2 cellular contexts compared by ENCODE assay signal in genomic region chr15:69302929-69303328, GRCh38.
TF ChIP-seq lines count a peak whose summit lies in the region.

No MANE protein-coding gene starts in this region.

TF ChIP-seq in IMR-90, 13 proteins besides CTCF, POLR2A, EP300 and RAD21:
- TF ChIP-seq MAZ (IDR thresholded peaks at IDR 0.05; ENCODE audit: borderline replicate concordance, low read depth, low read length) (no peak), CEBPB (IDR thresholded peaks at IDR 0.05; ENCODE audit: low read depth, low read length) (no peak), FOS (IDR thresholded peaks at IDR 0.05; ENCODE audit: low read depth, low read length) (no peak), MXI1 (IDR thresholded peaks at IDR 0.05; ENCODE audit: borderline replicate concordance, low read depth, low read length) (no peak), RFX5 (IDR thresholded peaks at IDR 0.05; ENCODE audit: low read depth, low read length) (no peak), SMC3 (IDR thresholded peaks at IDR 0.05; ENCODE audit: low read depth, low read length) (no peak), RCOR1 (IDR thresholded peaks at IDR 0.05; ENCODE audit: insufficient replicate concordance, low read length) (no peak), BHLHE40 (IDR thresholded peaks at IDR 0.05; ENCODE audit: low read depth, low read length) (no peak), CHD1 (IDR thresholded peaks at IDR 0.05; ENCODE audit: low read depth, low read length) (no peak), NFE2L2 (IDR thresholded peaks at IDR 0.05; ENCODE audit: low read depth, low read length) (no peak), MAFK (IDR thresholded peaks at IDR 0.05; ENCODE audit: low read depth, low read length) (no peak)
- TF ChIP-seq, protein P1, sequence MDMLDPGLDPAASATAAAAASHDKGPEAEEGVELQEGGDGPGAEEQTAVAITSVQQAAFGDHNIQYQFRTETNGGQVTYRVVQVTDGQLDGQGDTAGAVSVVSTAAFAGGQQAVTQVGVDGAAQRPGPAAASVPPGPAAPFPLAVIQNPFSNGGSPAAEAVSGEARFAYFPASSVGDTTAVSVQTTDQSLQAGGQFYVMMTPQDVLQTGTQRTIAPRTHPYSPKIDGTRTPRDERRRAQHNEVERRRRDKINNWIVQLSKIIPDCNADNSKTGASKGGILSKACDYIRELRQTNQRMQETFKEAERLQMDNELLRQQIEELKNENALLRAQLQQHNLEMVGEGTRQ (IDR thresholded peaks at IDR 0.05; ENCODE audit: low read depth, low read length) = no peak
- TF ChIP-seq, protein P2, sequence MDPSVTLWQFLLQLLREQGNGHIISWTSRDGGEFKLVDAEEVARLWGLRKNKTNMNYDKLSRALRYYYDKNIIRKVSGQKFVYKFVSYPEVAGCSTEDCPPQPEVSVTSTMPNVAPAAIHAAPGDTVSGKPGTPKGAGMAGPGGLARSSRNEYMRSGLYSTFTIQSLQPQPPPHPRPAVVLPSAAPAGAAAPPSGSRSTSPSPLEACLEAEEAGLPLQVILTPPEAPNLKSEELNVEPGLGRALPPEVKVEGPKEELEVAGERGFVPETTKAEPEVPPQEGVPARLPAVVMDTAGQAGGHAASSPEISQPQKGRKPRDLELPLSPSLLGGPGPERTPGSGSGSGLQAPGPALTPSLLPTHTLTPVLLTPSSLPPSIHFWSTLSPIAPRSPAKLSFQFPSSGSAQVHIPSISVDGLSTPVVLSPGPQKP (IDR thresholded peaks at IDR 0.05; ENCODE audit: borderline replicate concordance, low read depth, low read length) = no peak

TF ChIP-seq in H1, 55 proteins besides CTCF, POLR2A, EP300 and RAD21:
- TF ChIP-seq RNF2 (IDR thresholded peaks at IDR 0.05; ENCODE audit: borderline replicate concordance, low read depth, low read length, missing control alignments, poor library complexity, severe bottlenecking) (no peak), JUND (IDR thresholded peaks at IDR 0.05; ENCODE audit: low read length) (no peak), SIRT6 (IDR thresholded peaks at IDR 0.05; ENCODE audit: low read length) (no peak), SP4 (IDR thresholded peaks at IDR 0.05; ENCODE audit: low read length) (no peak), TCF12 (IDR thresholded peaks at IDR 0.05; ENCODE audit: low read depth, low read length) (no peak), RXRA (IDR thresholded peaks at IDR 0.05; ENCODE audit: insufficient read depth, low read depth, low read length) (no peak), FOSL1 (IDR thresholded peaks at IDR 0.05; ENCODE audit: insufficient read depth, low read depth, low read length) (no peak), RBBP5 (IDR thresholded peaks at IDR 0.05; ENCODE audit: borderline replicate concordance, low read depth, low read length) (no peak), HDAC2 (IDR thresholded peaks at IDR 0.05; ENCODE audit: borderline replicate concordance in 1 of 2, low read depth in 2 of 2, low read length in 2 of 2) (no peak), MAFK (IDR thresholded peaks at IDR 0.05; ENCODE audit: low read depth, low read length) (no peak), POLR2AphosphoS5 (IDR thresholded peaks at IDR 0.05; ENCODE audit: low read depth, low read length) (no peak)
- TF ChIP-seq, protein P3, sequence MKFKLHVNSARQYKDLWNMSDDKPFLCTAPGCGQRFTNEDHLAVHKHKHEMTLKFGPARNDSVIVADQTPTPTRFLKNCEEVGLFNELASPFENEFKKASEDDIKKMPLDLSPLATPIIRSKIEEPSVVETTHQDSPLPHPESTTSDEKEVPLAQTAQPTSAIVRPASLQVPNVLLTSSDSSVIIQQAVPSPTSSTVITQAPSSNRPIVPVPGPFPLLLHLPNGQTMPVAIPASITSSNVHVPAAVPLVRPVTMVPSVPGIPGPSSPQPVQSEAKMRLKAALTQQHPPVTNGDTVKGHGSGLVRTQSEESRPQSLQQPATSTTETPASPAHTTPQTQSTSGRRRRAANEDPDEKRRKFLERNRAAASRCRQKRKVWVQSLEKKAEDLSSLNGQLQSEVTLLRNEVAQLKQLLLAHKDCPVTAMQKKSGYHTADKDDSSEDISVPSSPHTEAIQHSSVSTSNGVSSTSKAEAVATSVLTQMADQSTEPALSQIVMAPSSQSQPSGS (IDR thresholded peaks at IDR 0.05; ENCODE audit: low read length) = no peak
TF ChIP-seq in H1: peak in this region for 0.
